In the genomic region with DNA sequence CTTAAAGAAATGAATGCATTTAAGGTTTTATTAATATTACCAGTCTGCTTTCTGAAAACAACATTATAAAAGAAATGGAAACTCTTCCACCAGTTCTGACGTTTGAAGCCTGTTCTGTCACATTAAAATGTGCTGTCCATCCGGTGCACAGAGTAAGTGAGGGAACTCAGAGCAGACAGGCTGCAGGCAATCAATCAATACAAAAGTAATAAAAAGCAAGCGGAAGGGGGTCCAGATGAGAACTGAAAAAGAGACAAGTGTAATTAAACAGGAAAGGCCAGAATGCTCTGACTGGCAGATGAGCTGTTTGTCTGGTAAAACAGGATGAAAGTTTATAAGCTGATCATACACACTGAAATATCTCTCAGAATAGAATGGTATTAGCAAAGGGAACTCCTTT, we compare ENCODE assay signal across 26 cellular contexts.
DNase-seq lines count a peak whose midpoint lies in the region; ATAC-seq, FAIRE-seq and TF ChIP-seq lines count a peak whose summit lies in the region.
"Had no signal": no experiment of that assay in that cellular context is flagged by ENCODE, and none has a peak within 500 bp of the region (broad histone marks: within the 10 kb centered on the region; RNA-seq: fewer than 3 reads in every experiment).

No MANE protein-coding gene starts in this region.

- BruUV-seq in endothelial cell of umbilical vein (replicated peaks; lab: Mats Ljungman, UMichigan): no TSS peak

- H3K4me1 ChIP-seq in endothelial cell of umbilical vein (ENCODE audit: control insufficient read depth, extremely low read depth, insufficient read depth, low read length) (peaks cover 49% of the 10 kb centered on the region), smooth muscle cell (ENCODE audit: low read depth) (no peaks in the 10 kb centered on the region)

- peak overlapping the region in 3 of 10 donors; percentile 2 to 43 (median 8) for H3K27ac Mint-ChIP-seq in naive thymus-derived CD8-positive, alpha-beta T cell
- H3K27ac Mint-ChIP-seq: CD14-positive monocyte, IgD-negative memory B cell had no signal

- H3K4me3 ChIP-seq in endothelial cell of umbilical vein (replicated peaks in 1 of 3; ENCODE audit: insufficient read depth in 1 of 3, low read depth in 1 of 3, low read length in 3 of 3) (no peak overlapping the region), smooth muscle cell (no peak overlapping the region)
- H3K4me3 ChIP-seq: PC-9, SJCRH30 had no signal

- dilution Hi-C loops in endothelial cell of umbilical vein (cut with MboI; ENCODE audit: extremely low pct_ligation_motif_present, low sequenced_read_pairs): no loop called here

- no peak for ATAC-seq in naive thymus-derived CD8-positive, alpha-beta T cell
- ATAC-seq: HCT116, Right ventricle myocardium inferior had no signal

- TF ChIP-seq CTCF in endothelial cell of umbilical vein (IDR thresholded peaks at IDR 0.05; ENCODE audit: extremely low read depth in 1 of 2, insufficient read depth in 1 of 2, low read depth in 1 of 2, low read length in 2 of 2) (no peak), smooth muscle cell (IDR thresholded peaks at IDR 0.05; ENCODE audit: borderline replicate concordance, insufficient read depth, poor library complexity, severe bottlenecking) (no peak)

- H3K9ac ChIP-seq in endothelial cell of umbilical vein (replicated peaks; ENCODE audit: extremely low read depth, insufficient read depth, low read length) (no peak overlapping the region), smooth muscle cell (ENCODE audit: low read depth) (no peak overlapping the region)
- H3K9ac ChIP-seq: KMS-11 had no signal

- H3K4me1 Mint-ChIP-seq in naive thymus-derived CD8-positive, alpha-beta T cell: peaks cover 10 to 26% (median 25%) of the 10 kb centered on the region in 4 donors

- intact Hi-C loops in endothelial cell of umbilical vein (cut with micrococcal nuclease): no loop called here

- FAIRE-seq in endothelial cell of umbilical vein (lab: Jason Lieb, UNC): peak; percentile 4
- FAIRE-seq: GM12891, H1 had no signal

- H3K27me3 ChIP-seq in endothelial cell of umbilical vein (ENCODE audit: control insufficient read depth in 2 of 2, insufficient read depth in 2 of 2, low read length in 2 of 2) (no peaks in the 10 kb centered on the region), smooth muscle cell (ENCODE audit: low read depth) (no peaks in the 10 kb centered on the region)
- H3K27me3 ChIP-seq: SJCRH30 had no signal

- peaks cover 0 to 21% of the 10 kb centered on the region in 2 experiments for H3K36me3 ChIP-seq in endothelial cell of umbilical vein (ENCODE audit: control insufficient read depth in 2 of 2, extremely low read depth in 1 of 2, insufficient read depth in 2 of 2, low read length in 2 of 2)
- no peaks in the 10 kb centered on the region for H3K36me3 ChIP-seq in smooth muscle cell (ENCODE audit: low read depth)
- H3K36me3 ChIP-seq: SJCRH30 had no signal

- DNase-seq in NCI-H146 (lab: John Stamatoyannopoulos, UW) (peak; percentile 33), SK-N-DZ (ENCODE audit: low spot score) (peak; percentile 30), endothelial cell of umbilical vein (ENCODE audit: low read depth, low spot score) (no peak), NCI-H748 (lab: John Stamatoyannopoulos, UW; ENCODE audit: unreplicated experiment) (no peak), GM19240 (ENCODE audit: insufficient read length, low spot score) (no peak), smooth muscle cell (lab: John Stamatoyannopoulos, UW; ENCODE audit: unreplicated experiment) (no peak)
- DNase-seq in naive thymus-derived CD8-positive, alpha-beta T cell: no peak
- DNase-seq: CD8-positive, alpha-beta memory T cell; DMS79 treated with DMSO at 0.1 percent for 48 hours; GF-D8; MM.1S; NCI-H1694 treated with DMSO at 0.1 percent for 48 hours; NCI-H2081; NCI-H2171 treated with DMSO at 0.1 percent for 48 hours; NCI-H345; NCI-H774; PC-9; SJCRH30 had no signal

- H3K9me3 ChIP-seq in endothelial cell of umbilical vein (replicated peaks; ENCODE audit: control insufficient read depth, insufficient read depth, low read length): no peaks in the 10 kb centered on the region
- no peaks in the 10 kb centered on the region for H3K9me3 ChIP-seq in smooth muscle cell (replicated peaks; ENCODE audit: low read depth)
- H3K9me3 ChIP-seq: SJCRH30 had no signal

- POLR2A ChIA-PET in endothelial cell of umbilical vein (lab: Charles Lee): no interaction called here
- POLR2A ChIA-PET in naive thymus-derived CD8-positive, alpha-beta T cell (lab: Charles Lee): interaction anchor here (0.6 kb wide), 2 partner anchors 42 to 74 kb away, joined by 5 to 6 read pairs; no protein-coding TSS in a partner anchor

- CTCF ChIA-PET in endothelial cell of umbilical vein (lab: Charles Lee): interaction anchor here (1.1 to 1.3 kb wide), 3 partner anchors 9 to 82 kb away, joined by 3 read pairs; no protein-coding TSS in a partner anchor

- TF ChIP-seq POLR2A in endothelial cell of umbilical vein (IDR thresholded peaks at IDR 0.05; ENCODE audit: low read depth, low read length): no peak

- H4K20me1 ChIP-seq in endothelial cell of umbilical vein (replicated peaks; ENCODE audit: control insufficient read depth, extremely low read depth, insufficient read depth, low read length) (no peaks in the 10 kb centered on the region), smooth muscle cell (ENCODE audit: low read depth) (no peaks in the 10 kb centered on the region)

- no peaks in the 10 kb centered on the region for H3K27me3 Mint-ChIP-seq in naive thymus-derived CD8-positive, alpha-beta T cell

- H3K36me3 Mint-ChIP-seq in naive thymus-derived CD8-positive, alpha-beta T cell: peaks cover 0 to 8% (median 4%) of the 10 kb centered on the region in 3 donors

- H3K79me2 ChIP-seq in endothelial cell of umbilical vein (ENCODE audit: control insufficient read depth, insufficient read depth, low read length): no peaks in the 10 kb centered on the region
- H3K79me2 ChIP-seq in smooth muscle cell (ENCODE audit: low read depth): no peaks in the 10 kb centered on the region

- H3K4me2 ChIP-seq in endothelial cell of umbilical vein (ENCODE audit: insufficient read depth, low read length) (no peak overlapping the region), smooth muscle cell (no peak overlapping the region)
- H3K4me2 ChIP-seq: KMS-11, PC-9 had no signal

- H3F3A ChIP-seq in smooth muscle cell (ENCODE audit: low read depth): no peaks in the 10 kb centered on the region

- H2AFZ ChIP-seq in endothelial cell of umbilical vein (ENCODE audit: low read depth, low read length) (no peak overlapping the region), smooth muscle cell (ENCODE audit: low read depth) (no peak overlapping the region)
- H2AFZ ChIP-seq: PC-9 had no signal

- H3K27ac ChIP-seq in endothelial cell of umbilical vein (ENCODE audit: insufficient read depth, low read depth, low read length) (no peak overlapping the region), smooth muscle cell (ENCODE audit: low read depth) (no peak overlapping the region)
- H3K27ac ChIP-seq: HL-60, KMS-11, PC-9, SJCRH30 had no signal

- H3K9me1 ChIP-seq in endothelial cell of umbilical vein (replicated peaks; ENCODE audit: control insufficient read depth, extremely low read depth, insufficient read depth, low read length): no peaks in the 10 kb centered on the region

- 84% methylated on average over 3 of the region's 3 CpGs for WGBS in smooth muscle cell (ENCODE audit: low lambda C conversion rate)

- no peak overlapping the region for H3K4me3 Mint-ChIP-seq in naive thymus-derived CD8-positive, alpha-beta T cell
- H3K4me3 Mint-ChIP-seq: CD14-positive monocyte; CD8-positive, alpha-beta memory T cell; IgD-negative memory B cell had no signal

- peaks cover 0 to 6% (median 0%) of the 10 kb centered on the region in 9 donors for H3K9me3 Mint-ChIP-seq in naive thymus-derived CD8-positive, alpha-beta T cell
- H3K9me3 Mint-ChIP-seq: CD8-positive, alpha-beta memory T cell had no signal

TF ChIP-seq in endothelial cell of umbilical vein, 7 proteins besides CTCF, POLR2A, EP300 and RAD21:
- TF ChIP-seq, protein P1, sequence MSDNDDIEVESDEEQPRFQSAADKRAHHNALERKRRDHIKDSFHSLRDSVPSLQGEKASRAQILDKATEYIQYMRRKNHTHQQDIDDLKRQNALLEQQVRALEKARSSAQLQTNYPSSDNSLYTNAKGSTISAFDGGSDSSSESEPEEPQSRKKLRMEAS (IDR thresholded peaks at IDR 0.05; ENCODE audit: insufficient read depth, insufficient read length): no peak
TF ChIP-seq in endothelial cell of umbilical vein: peak in this region for 0.

Comparison
In these comparisons a context has a peak if more than half of its experiments do, and no peak if none do; other contexts are left out.
1. DNase-seq: peak in NCI-H146 (single experiment) and SK-N-DZ (single experiment); none in endothelial cell of umbilical vein (single experiment), NCI-H748 (single experiment), naive thymus-derived CD8-positive, alpha-beta T cell (0 of 10), GM19240 (single experiment) and smooth muscle cell (single experiment).